Comparison of ENCODE assay signal across 2 cellular contexts in genomic region chr1:226001088-226001487, GRCh38.
A peak's percentile ranks its signal among the peaks of the same experiment; 100 is the strongest.
TF ChIP-seq lines count a peak whose summit lies in the region.

No MANE protein-coding gene starts in this region.

TF ChIP-seq in GM12878, 131 proteins besides CTCF, POLR2A, EP300 and RAD21:
- TF ChIP-seq SMARCA5 (IDR thresholded peaks at IDR 0.05) (no peak), ZBTB40 (IDR thresholded peaks at IDR 0.05; ENCODE audit: borderline replicate concordance) (0 out of 2 replicates have a peak, but pooled peaks have one; percentile 4)
TF ChIP-seq in GM12878: peak in this region for 1.

TF ChIP-seq in WTC11, 78 proteins besides CTCF, POLR2A, EP300 and RAD21:
- no peak for TF ChIP-seq PREB (CRISPR knock-in tag; IDR thresholded peaks at IDR 0.05; ENCODE audit: borderline replicate concordance)
- TF ChIP-seq ZNF317 (CRISPR knock-in tag; IDR thresholded peaks at IDR 0.05; ENCODE audit: borderline replicate concordance, low read depth), result no peak
- no peak for TF ChIP-seq MXD4 (CRISPR knock-in tag; IDR thresholded peaks at IDR 0.05; ENCODE audit: borderline replicate concordance)
- TF ChIP-seq ATF1 (CRISPR knock-in tag; IDR thresholded peaks at IDR 0.05), result no peak
- no peak for TF ChIP-seq ZNF425 (CRISPR knock-in tag; conservative IDR thresholded peaks at IDR 0.05)
- no peak for TF ChIP-seq ETV6 (CRISPR knock-in tag; IDR thresholded peaks at IDR 0.05)
- TF ChIP-seq FOXP1 (CRISPR knock-in tag; IDR thresholded peaks at IDR 0.05; ENCODE audit: borderline replicate concordance), result no peak
- no peak for TF ChIP-seq SP1 (CRISPR knock-in tag; conservative IDR thresholded peaks at IDR 0.05)
- TF ChIP-seq FOXK1 (CRISPR knock-in tag; IDR thresholded peaks at IDR 0.05), result no peak
